ENCODE assay signal across 1 cellular context in genomic region chr17:49738456-49739163, GRCh38.
TF ChIP-seq lines count a peak whose summit lies in the region.

No MANE protein-coding gene starts in this region.

TF ChIP-seq in GM12878, 131 proteins besides CTCF, POLR2A, EP300 and RAD21:
- TF ChIP-seq BHLHE40 (IDR thresholded peaks at IDR 0.05; ENCODE audit: borderline replicate concordance in 1 of 2, low read depth in 2 of 2, low read length in 1 of 2) (peak; percentile 47 to 62; a peak in 3 of 4 replicates), JUND (IDR thresholded peaks at IDR 0.05; ENCODE audit: low read depth, low read length) (no peak)
TF ChIP-seq in GM12878: peak in this region for 1.
